Comparison of ENCODE assay signal across 29 cellular contexts in the genomic region with DNA sequence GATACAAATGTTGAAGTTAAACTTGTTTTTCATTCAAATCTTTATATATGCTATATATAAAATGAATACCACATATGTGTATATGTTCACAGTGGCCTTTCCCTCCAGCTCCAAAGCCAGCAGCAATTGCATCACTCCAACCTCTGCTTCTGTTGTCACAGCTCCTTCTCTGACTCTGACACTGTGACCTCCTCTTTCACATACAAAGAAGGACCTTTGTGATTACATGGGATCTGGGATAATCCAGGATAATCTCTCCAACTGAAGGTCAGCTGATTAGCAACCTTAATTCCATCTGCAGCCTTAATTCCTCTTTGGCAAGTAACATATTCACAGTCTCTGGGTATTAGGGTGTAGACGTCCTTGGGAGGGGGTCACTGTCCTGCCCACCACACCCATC.
"Had no signal": no experiment of that assay in that cellular context is flagged by ENCODE, and none has a peak within 500 bp of the region (broad histone marks: within the 10 kb centered on the region; RNA-seq: fewer than 3 reads in every experiment).

No MANE protein-coding gene starts in this region.

- H3K27ac Mint-ChIP-seq: activated CD4-positive, alpha-beta memory T cell treated with anti-CD3 and anti-CD28 coated beads, Interleukin-2, amount 10 ng/mL, durations not matched to agents 7 days and 5 days; activated naive CD4-positive, alpha-beta T cell treated with anti-CD3 and anti-CD28 coated beads, Interleukin-2, amount 50 U/mL, for 24 hours; activated naive CD8-positive, alpha-beta T cell treated with anti-CD3 and anti-CD28 coated beads, Interleukin-2, amount 10 ng/mL, durations not matched to agents 7 days and 5 days; activated T-cell treated with anti-CD3 and anti-CD28 coated beads, Interleukin-2, amount 50 U/mL, for 72 hours had no signal

- H3K27me3 ChIP-seq: ascending aorta, cardiac muscle cell, SJCRH30 had no signal

- DNase-seq: activated CD4-positive, alpha-beta memory T cell treated with anti-CD3 and anti-CD28 coated beads, Interleukin-2, amount 10 ng/mL, durations not matched to agents 7 days and 5 days; activated CD4-positive, alpha-beta T cell treated with anti-CD3 and anti-CD28 coated beads for 1 hour; activated CD4-positive, alpha-beta T cell treated with anti-CD3 and anti-CD28 coated beads for 48 hours; activated CD4-positive, CD25-positive, alpha-beta regulatory T cell; activated effector memory CD4-positive, alpha-beta T cell treated with anti-CD3 and anti-CD28 coated beads, Interleukin-2, amount 50 U/mL, for 16 hours; activated naive CD4-positive, alpha-beta T cell; activated naive CD8-positive, alpha-beta T cell treated with anti-CD3 and anti-CD28 coated beads, Interleukin-2, amount 10 ng/mL, durations not matched to agents 7 days and 5 days; activated T-cell treated with anti-CD3 and anti-CD28 coated beads, Interleukin-2, amount 50 U/mL, for 1 hour; activated T-cell treated with anti-CD3 and anti-CD28 coated beads, Interleukin-2, amount 50 U/mL, for 72 hours; amygdala; Karpas-422; KBM-7; NCI-H1105 treated with DMSO at 0.1 percent for 48 hours; NCI-H1436 treated with DMSO at 0.1 percent for 48 hours; NCI-H1694 treated with DMSO at 0.1 percent for 48 hours; NCI-H2029; NCI-H510A treated with DMSO at 0.1 percent for 48 hours; NCI-H526 treated with DMSO at 0.1 percent for 48 hours; NCI-H774; SHP77; SJCRH30; T-helper 9 cell had no signal

- ATAC-seq: activated T-cell treated with anti-CD3 and anti-CD28 coated beads, Interleukin-2, amount 50 U/mL, for 72 hours; activated T-helper 17 cell treated with anti-CD3 and anti-CD28 coated beads, Interleukin-2, amount 50 U/mL, for 72 hours; Panc1 had no signal

- H3K4me3 Mint-ChIP-seq: activated CD4-positive, alpha-beta memory T cell treated with anti-CD3 and anti-CD28 coated beads, Interleukin-2, amount 10 ng/mL, durations not matched to agents 7 days and 5 days; activated naive CD4-positive, alpha-beta T cell treated with anti-CD3 and anti-CD28 coated beads, Interleukin-2, amount 50 U/mL, for 24 hours; activated naive CD8-positive, alpha-beta T cell treated with anti-CD3 and anti-CD28 coated beads, Interleukin-2, amount 10 ng/mL, durations not matched to agents 7 days and 5 days; activated T-cell treated with anti-CD3 and anti-CD28 coated beads, Interleukin-2, amount 50 U/mL, for 72 hours; activated T-helper 17 cell treated with anti-CD3 and anti-CD28 coated beads, Interleukin-2, amount 50 U/mL, for 72 hours; central memory CD8-positive, alpha-beta T cell had no signal

- H3K4me1 ChIP-seq: ascending aorta had no signal

- H3K27me3 Mint-ChIP-seq: activated CD4-positive, alpha-beta memory T cell treated with anti-CD3 and anti-CD28 coated beads, Interleukin-2, amount 10 ng/mL, durations not matched to agents 7 days and 5 days; activated naive CD4-positive, alpha-beta T cell treated with anti-CD3 and anti-CD28 coated beads, Interleukin-2, amount 50 U/mL, for 24 hours; activated naive CD8-positive, alpha-beta T cell treated with anti-CD3 and anti-CD28 coated beads, Interleukin-2, amount 10 ng/mL, durations not matched to agents 7 days and 5 days; activated T-helper 17 cell treated with anti-CD3 and anti-CD28 coated beads, Interleukin-2, amount 50 U/mL, for 72 hours; central memory CD8-positive, alpha-beta T cell had no signal

- H3K4me1 Mint-ChIP-seq: activated naive CD4-positive, alpha-beta T cell treated with anti-CD3 and anti-CD28 coated beads, Interleukin-2, amount 50 U/mL, for 24 hours; activated T-helper 17 cell treated with anti-CD3 and anti-CD28 coated beads, Interleukin-2, amount 50 U/mL, for 72 hours; central memory CD8-positive, alpha-beta T cell had no signal

- H3K36me3 ChIP-seq: cardiac muscle cell, SJCRH30 had no signal

- H3K9me3 ChIP-seq: ascending aorta, SJCRH30 had no signal

- H3K9me3 Mint-ChIP-seq: activated CD4-positive, alpha-beta memory T cell treated with anti-CD3 and anti-CD28 coated beads, Interleukin-2, amount 10 ng/mL, durations not matched to agents 7 days and 5 days; activated naive CD4-positive, alpha-beta T cell treated with anti-CD3 and anti-CD28 coated beads, Interleukin-2, amount 50 U/mL, for 24 hours; activated naive CD8-positive, alpha-beta T cell treated with anti-CD3 and anti-CD28 coated beads, Interleukin-2, amount 10 ng/mL, durations not matched to agents 7 days and 5 days; activated T-cell treated with anti-CD3 and anti-CD28 coated beads, Interleukin-2, amount 50 U/mL, for 72 hours; activated T-helper 17 cell treated with anti-CD3 and anti-CD28 coated beads, Interleukin-2, amount 50 U/mL, for 72 hours; central memory CD8-positive, alpha-beta T cell had no signal

- H3K4me3 ChIP-seq: ascending aorta, cardiac muscle cell, SJCRH30, SK-N-MC had no signal
